ENCODE assay signal across 18 cellular contexts in the genomic region with DNA sequence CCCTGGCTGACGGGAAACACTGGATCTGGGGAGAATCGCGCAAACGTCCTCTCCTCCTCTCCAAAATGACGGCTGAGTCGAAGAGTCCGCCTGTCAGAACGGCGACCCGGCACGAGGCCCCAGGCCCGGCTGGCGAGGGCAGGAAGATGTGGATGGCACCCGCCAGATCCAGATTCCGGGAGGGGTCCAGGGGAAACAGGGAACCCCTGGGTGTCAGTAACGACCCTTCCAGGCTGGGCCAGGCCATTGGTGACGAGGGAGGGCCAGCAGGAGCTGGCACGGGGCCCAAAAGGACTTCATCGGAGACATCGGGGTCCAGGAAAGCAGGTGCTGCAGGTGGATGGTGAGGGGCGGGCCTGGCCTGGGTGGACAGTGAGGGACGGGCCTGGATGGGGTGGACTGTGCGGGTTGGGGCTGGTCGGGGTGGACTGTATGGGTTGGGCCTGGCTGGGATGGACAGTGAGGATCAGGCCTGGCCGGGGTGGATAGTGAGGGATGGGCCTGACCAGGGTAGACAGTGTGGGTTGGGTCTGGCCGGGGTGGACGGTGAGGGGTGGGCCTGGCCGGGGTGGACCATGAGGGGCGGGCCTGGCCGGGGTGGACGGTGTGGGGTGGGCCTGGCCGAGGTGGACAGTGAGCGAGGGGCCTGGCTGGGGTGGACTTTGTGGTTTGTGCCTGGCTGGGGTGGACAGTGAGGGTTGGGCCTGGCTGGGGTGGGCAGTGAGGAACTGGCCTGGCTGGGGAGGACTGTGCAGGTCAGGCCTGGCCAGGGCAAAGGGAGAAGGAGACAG. TPM values are rescaled to one million over a fixed set of nuclear protein-coding genes. Genes with fewer than 3 reads are reported as not detected.
DNase-seq lines count a peak whose midpoint lies in the region; ATAC-seq and TF ChIP-seq lines count a peak whose summit lies in the region.
"Had no signal": no experiment of that assay in that cellular context is flagged by ENCODE, and none has a peak within 500 bp of the region (broad histone marks: within the 10 kb centered on the region; RNA-seq: fewer than 3 reads in every experiment).

No MANE protein-coding gene starts in this region.

- H3K79me2 ChIP-seq in H9 (ENCODE audit: insufficient read depth, low read length) = no peaks in the 10 kb centered on the region

- no peak overlapping the region for H2BK20ac ChIP-seq in H9 (ENCODE audit: low read depth, low read length, poor library complexity, severe bottlenecking)

- H3K27me3 Mint-ChIP-seq in H9 (ENCODE audit: low read depth) = peaks cover 33% of the 10 kb centered on the region
- H3K27me3 Mint-ChIP-seq in osteocyte (ENCODE audit: unreplicated experiment) = no peaks in the 10 kb centered on the region
- peaks cover 9% of the 10 kb centered on the region for H3K27me3 Mint-ChIP-seq in activated T-helper 17 cell treated with anti-CD3 and anti-CD28 coated beads, Interleukin-2, amount 50 U/mL, for 72 hours

- no peak overlapping the region for H3K23ac ChIP-seq in H9 (ENCODE audit: insufficient read length, low read depth, low read length)

- H3K36me3 ChIP-seq in gastroesophageal sphincter = no peaks in the 10 kb centered on the region
- H3K36me3 ChIP-seq: adrenal gland, breast epithelium, colonic mucosa had no signal

- peaks cover 51 to 53% of the 10 kb centered on the region in 2 experiments for H3K9me3 Mint-ChIP-seq in H9
- peaks cover 28% of the 10 kb centered on the region for H3K9me3 Mint-ChIP-seq in osteocyte (ENCODE audit: unreplicated experiment)
- H3K9me3 Mint-ChIP-seq in activated T-helper 17 cell treated with anti-CD3 and anti-CD28 coated beads, Interleukin-2, amount 50 U/mL, for 72 hours = peaks cover 23% of the 10 kb centered on the region

- no peak overlapping the region for H3K4me3 Mint-ChIP-seq in H9
- H3K4me3 Mint-ChIP-seq in osteocyte (ENCODE audit: unreplicated experiment) = no peak overlapping the region
- no peak overlapping the region for H3K4me3 Mint-ChIP-seq in activated T-helper 17 cell treated with anti-CD3 and anti-CD28 coated beads, Interleukin-2, amount 50 U/mL, for 72 hours
- H3K4me3 Mint-ChIP-seq: WTC11 had no signal

- H2AK5ac ChIP-seq in H9 (ENCODE audit: insufficient read length, low read length) = no peak overlapping the region

- H3K27ac Mint-ChIP-seq in H9 (no peak overlapping the region), osteocyte (ENCODE audit: unreplicated experiment) (no peak overlapping the region)
- H3K27ac Mint-ChIP-seq in activated T-helper 17 cell treated with anti-CD3 and anti-CD28 coated beads, Interleukin-2, amount 50 U/mL, for 72 hours = no peak overlapping the region
- H3K27ac Mint-ChIP-seq: WTC11 had no signal

- peaks cover 7% of the 10 kb centered on the region for H3K9me3 ChIP-seq in H9 (ENCODE audit: control insufficient read depth, low read depth, low read length)
- peaks cover 0 to 68% (median 0%) of the 10 kb centered on the region in 3 donors for H3K9me3 ChIP-seq in gastroesophageal sphincter
- H3K9me3 ChIP-seq: colonic mucosa had no signal

- no peak for TF ChIP-seq CTCF in H9 (conservative IDR thresholded peaks at IDR 0.05)
- no peak for TF ChIP-seq CTCF in gastroesophageal sphincter (IDR thresholded peaks at IDR 0.05)
- TF ChIP-seq CTCF in osteocyte (IDR thresholded peaks at IDR 0.05) = no peak

- no peaks in the 10 kb centered on the region for H3K23me2 ChIP-seq in H9 (ENCODE audit: insufficient read length, low read depth, low read length, poor library complexity, severe bottlenecking)

- H2BK120ac ChIP-seq in H9 (ENCODE audit: low read depth, low read length, poor library complexity, severe bottlenecking) = no peak overlapping the region

- H3T11ph ChIP-seq in H9 (ENCODE audit: low read length) = no peak overlapping the region

- no peak overlapping the region for H3K4me3 ChIP-seq in gastroesophageal sphincter
- H3K4me3 ChIP-seq: adrenal gland, breast epithelium, colonic mucosa, smooth muscle cell had no signal

- no peak overlapping the region for H4K5ac ChIP-seq in H9 (ENCODE audit: insufficient read length, low read depth, low read length)

- H3K4ac ChIP-seq in H9 (ENCODE audit: low read depth, low read length) = no peak overlapping the region

- H3K56ac ChIP-seq in H9 (ENCODE audit: insufficient read length, low read depth, low read length) = no peak overlapping the region

- no peaks in the 10 kb centered on the region for H3K4me1 ChIP-seq in H9 (ENCODE audit: insufficient read depth, low read length)
- no peaks in the 10 kb centered on the region for H3K4me1 ChIP-seq in gastroesophageal sphincter
- H3K4me1 ChIP-seq: adrenal gland, breast epithelium, colonic mucosa had no signal

- H4K91ac ChIP-seq in H9 (ENCODE audit: insufficient read length, low read depth, low read length) = no peak overlapping the region

- H3K4me2 ChIP-seq in H9 (ENCODE audit: insufficient read depth, insufficient read length, low read length) = no peak overlapping the region
- H3K4me2 ChIP-seq: smooth muscle cell had no signal

- no peak overlapping the region for H2BK5ac ChIP-seq in H9 (ENCODE audit: insufficient read length, low read length)

- no peak overlapping the region for H2BK15ac ChIP-seq in H9 (ENCODE audit: low read depth, low read length)

- no peak for TF ChIP-seq POLR2A in gastroesophageal sphincter (IDR thresholded peaks at IDR 0.05)

- intact Hi-C loops in sciatic nerve (cut with DNase I) = no loop called here

- no peak overlapping the region; the same call in 1 of the 2 replicates for H3K14ac ChIP-seq in H9 (ENCODE audit: insufficient read depth, low read length)

- ATAC-seq in gastroesophageal sphincter (peak; percentile 25), sciatic nerve (no peak)
- no peak for ATAC-seq in activated T-helper 17 cell treated with anti-CD3 and anti-CD28 coated beads, Interleukin-2, amount 50 U/mL, for 72 hours (replicated peaks)
- ATAC-seq: WTC11 had no signal

- no peak overlapping the region for H2AFZ ChIP-seq in H9 (ENCODE audit: low read length)

- H3K27me3 ChIP-seq in H9 (ENCODE audit: insufficient read depth, low read length) (no peaks in the 10 kb centered on the region), gastroesophageal sphincter (peaks cover 5% of the 10 kb centered on the region)
- H3K27me3 ChIP-seq: adrenal gland, colonic mucosa had no signal

- H3K36me3 Mint-ChIP-seq in H9 (ENCODE audit: insufficient read depth in 1 of 3, low read depth in 3 of 3) (peaks cover 6 to 8% (median 7%) of the 10 kb centered on the region in 3 experiments), osteocyte (ENCODE audit: unreplicated experiment) (no peaks in the 10 kb centered on the region)
- H3K36me3 Mint-ChIP-seq in activated T-helper 17 cell treated with anti-CD3 and anti-CD28 coated beads, Interleukin-2, amount 50 U/mL, for 72 hours (ENCODE audit: low read depth) = no peaks in the 10 kb centered on the region

- no CpG with 5 or more reads among the region's 33 CpGs for WGBS in H9 (ENCODE audit: extremely low coverage, insufficient read length, low lambda C conversion rate)
- 84 to 87% methylated on average over 3 to 15 of the region's 33 CpGs for WGBS in gastroesophageal sphincter (ENCODE audit: low coverage in 1 of 2), 2 donors

- peaks cover 4% of the 10 kb centered on the region for H4K20me1 ChIP-seq in H9 (ENCODE audit: control insufficient read depth, insufficient read depth, insufficient read length)

- no peak overlapping the region for H3K9ac ChIP-seq in H9 (ENCODE audit: extremely low read depth, insufficient read length, low read length)

- DNase-seq in D341Med (ENCODE audit: low spot score) (peak; percentile 25), H9 (peak; percentile 12), sciatic nerve (ENCODE audit: low spot score) (peak; percentile 57), osteocyte (ENCODE audit: extremely low spot score, unreplicated experiment) (no peak), nucleus accumbens (lab: John Stamatoyannopoulos, UW) (no peak)
- DNase-seq: colonic mucosa, mammary epithelial cell, NCI-H1092, NCI-H2029 had no signal

- H4K8ac ChIP-seq in H9 (replicated peaks; ENCODE audit: insufficient read length, low read depth, low read length) = no peak overlapping the region

- H3K79me1 ChIP-seq in H9 (ENCODE audit: insufficient read depth, low read depth, low read length, poor library complexity, severe bottlenecking) = no peaks in the 10 kb centered on the region

- no peak for TF ChIP-seq EP300 in gastroesophageal sphincter (IDR thresholded peaks at IDR 0.05)

- H3K27ac ChIP-seq in H9 (ENCODE audit: insufficient read length, low read depth, low read length) = no peak overlapping the region
- H3K27ac ChIP-seq in gastroesophageal sphincter = no peak overlapping the region
- H3K27ac ChIP-seq: adrenal gland, breast epithelium, colonic mucosa, RWPE1 had no signal

- no peak overlapping the region for H2BK12ac ChIP-seq in H9 (ENCODE audit: insufficient read length, low read depth, low read length)

- H3K18ac ChIP-seq in H9 (ENCODE audit: insufficient read length, low read depth, low read length) = no peak overlapping the region

- H3K4me1 Mint-ChIP-seq in H9 = no peaks in the 10 kb centered on the region
- H3K4me1 Mint-ChIP-seq in osteocyte (ENCODE audit: unreplicated experiment) = no peaks in the 10 kb centered on the region
- no peaks in the 10 kb centered on the region for H3K4me1 Mint-ChIP-seq in activated T-helper 17 cell treated with anti-CD3 and anti-CD28 coated beads, Interleukin-2, amount 50 U/mL, for 72 hours
- H3K4me1 Mint-ChIP-seq: WTC11 had no signal

RNA-seq across cellular contexts. Expression of a gene that starts 14.0 kb away (rescaled TPM):
- total RNA-seq in H9 (2021) = 0.50 and 0.61 TPM in 2 replicates
- not detected for total RNA-seq in gastroesophageal sphincter
- not detected for total RNA-seq in sciatic nerve
- not detected in 2 replicates for total RNA-seq in osteocyte
- total RNA-seq in activated T-helper 17 cell treated with anti-CD3 and anti-CD28 coated beads, Interleukin-2, amount 50 U/mL, for 72 hours = not detected
- total RNA-seq: adrenal gland, colonic mucosa, fibroblast of lung, mammary epithelial cell, renal cortical epithelial cell, smooth muscle cell had no signal

Comparison
In these comparisons a context has a peak if more than half of its experiments do, and no peak if none do; other contexts are left out.
1. DNase-seq: peak in D341Med (single experiment), H9 (single experiment) and sciatic nerve (single experiment); none in osteocyte (single experiment) and nucleus accumbens (0 of 56).